20 cellular contexts compared by ENCODE assay signal in the genomic region with DNA sequence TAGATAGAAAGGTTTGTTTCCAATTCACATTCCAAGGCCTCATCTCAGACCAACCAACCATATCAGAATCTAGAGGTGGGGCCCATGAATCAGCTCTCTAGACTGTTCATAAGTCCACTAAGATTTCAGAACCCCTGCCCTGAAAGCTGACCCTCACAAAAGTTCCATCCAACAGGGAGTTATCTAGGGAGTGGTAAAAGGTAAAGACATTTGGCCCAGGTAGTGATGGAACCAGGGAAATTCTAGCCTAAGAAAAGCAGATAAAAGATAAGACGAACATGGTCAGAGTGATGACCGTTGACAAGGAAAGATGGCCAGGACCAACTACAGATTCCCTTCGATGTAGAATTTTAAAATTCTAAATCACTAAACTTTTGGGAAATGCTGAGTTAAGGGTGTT.
"Had no signal": no experiment of that assay in that cellular context is flagged by ENCODE, and none has a peak within 500 bp of the region (broad histone marks: within the 10 kb centered on the region; RNA-seq: fewer than 3 reads in every experiment).

No MANE protein-coding gene starts in this region.

- H3K9me3 ChIP-seq: esophagus muscularis mucosa, gastroesophageal sphincter, heart right ventricle, left lung, lower lobe of right lung, mucosa of descending colon had no signal

- H3K4me1 Mint-ChIP-seq: naive B cell had no signal

- H3K27ac Mint-ChIP-seq: mesothelial cell of epicardium, naive B cell had no signal

- H3K9me3 Mint-ChIP-seq: mesothelial cell of epicardium had no signal

- H3K4me1 ChIP-seq: esophagus muscularis mucosa, foreskin keratinocyte, gastroesophageal sphincter, left lung, lower lobe of right lung had no signal

- ATAC-seq: foreskin keratinocyte, gastroesophageal sphincter, heart right ventricle, left cardiac atrium, left lung, left ventricle myocardium superior, lower lobe of right lung, mucosa of descending colon had no signal

- H3K36me3 Mint-ChIP-seq: mesothelial cell of epicardium, naive B cell had no signal

- DNase-seq: dermis blood vessel endothelial cell; dorsolateral prefrontal cortex; effector CD4-positive, alpha-beta T cell; effector memory CD4-positive, alpha-beta T cell; foreskin keratinocyte; glutamatergic neuron; head of caudate nucleus; heart right ventricle; hippocampal formation; left cardiac atrium; left lung; left ventricle myocardium superior; lower lobe of right lung; mesenchymal stem cell; mucosa of descending colon; naive B cell had no signal

- H3K4me3 Mint-ChIP-seq: mesothelial cell of epicardium, naive B cell had no signal

- H3K27ac ChIP-seq: coronary artery, dorsolateral prefrontal cortex, esophagus muscularis mucosa, foreskin keratinocyte, gastroesophageal sphincter, heart right ventricle, left lung, lower lobe of right lung had no signal

- H3K4me3 ChIP-seq: coronary artery, dorsolateral prefrontal cortex, esophagus muscularis mucosa, gastroesophageal sphincter, heart right ventricle, left lung, lower lobe of right lung, mucosa of descending colon had no signal

- H3K36me3 ChIP-seq: esophagus muscularis mucosa, gastroesophageal sphincter, heart right ventricle, left lung, lower lobe of right lung had no signal

- H3K27me3 Mint-ChIP-seq: naive B cell had no signal

- H3K27me3 ChIP-seq: dorsolateral prefrontal cortex, esophagus muscularis mucosa, foreskin keratinocyte, gastroesophageal sphincter, heart right ventricle, left lung had no signal
